Comparison of ENCODE assay signal across 1 cellular context in genomic region chr20:290081-290831, GRCh38.
A peak's percentile ranks its signal among the peaks of the same experiment; 100 is the strongest.
TF ChIP-seq lines count a peak whose summit lies in the region.

A gene with protein sequence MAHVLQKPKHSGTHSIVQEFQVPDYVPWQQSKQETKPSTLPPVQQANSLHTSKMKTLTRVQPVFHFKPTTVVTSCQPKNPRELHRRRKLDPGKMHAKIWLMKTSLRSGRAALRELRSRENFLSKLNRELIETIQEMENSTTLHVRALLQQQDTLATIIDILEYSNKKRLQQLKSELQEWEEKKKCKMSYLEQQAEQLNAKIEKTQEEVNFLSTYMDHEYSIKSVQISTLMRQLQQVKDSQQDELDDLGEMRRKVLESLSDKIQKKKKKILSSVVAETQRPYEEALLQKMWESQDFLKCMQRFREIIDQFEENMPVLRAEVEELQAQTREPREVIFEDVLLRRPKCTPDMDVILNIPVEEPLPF (minus strand): TSS chr20:290750. CDS start chr20:290610, 140 bp downstream.

TF ChIP-seq in K562, 482 proteins besides CTCF, POLR2A, EP300 and RAD21 (continued from another document):
- TF ChIP-seq, protein P1, sequence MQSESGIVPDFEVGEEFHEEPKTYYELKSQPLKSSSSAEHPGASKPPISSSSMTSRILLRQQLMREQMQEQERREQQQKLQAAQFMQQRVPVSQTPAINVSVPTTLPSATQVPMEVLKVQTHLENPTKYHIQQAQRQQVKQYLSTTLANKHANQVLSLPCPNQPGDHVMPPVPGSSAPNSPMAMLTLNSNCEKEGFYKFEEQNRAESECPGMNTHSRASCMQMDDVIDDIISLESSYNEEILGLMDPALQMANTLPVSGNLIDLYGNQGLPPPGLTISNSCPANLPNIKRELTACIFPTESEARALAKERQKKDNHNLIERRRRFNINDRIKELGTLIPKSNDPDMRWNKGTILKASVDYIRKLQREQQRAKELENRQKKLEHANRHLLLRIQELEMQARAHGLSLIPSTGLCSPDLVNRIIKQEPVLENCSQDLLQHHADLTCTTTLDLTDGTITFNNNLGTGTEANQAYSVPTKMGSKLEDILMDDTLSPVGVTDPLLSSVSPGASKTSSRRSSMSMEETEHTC (IDR thresholded peaks at IDR 0.05), result 0 out of 2 replicates have a peak, but pooled peaks have one; percentile 49
- TF ChIP-seq TEAD1 (CRISPR knock-in tag; IDR thresholded peaks at IDR 0.05) (peak in 1 of 2 experiments; percentile 69; a peak in 1 of 4 replicates), TOE1 (IDR thresholded peaks at IDR 0.05; ENCODE audit: borderline replicate concordance) (peak; percentile 35; the same call in 1 of the 2 replicates), TOE1 (CRISPR knock-in tag; IDR thresholded peaks at IDR 0.05; ENCODE audit: borderline replicate concordance, low read depth) (no peak), CBX5 (IDR thresholded peaks at IDR 0.05; ENCODE audit: borderline replicate concordance, low read depth) (no peak), RBM17 (IDR thresholded peaks at IDR 0.05; ENCODE audit: borderline replicate concordance, low read depth, low read length) (no peak), FOXJ2 (tag; IDR thresholded peaks at IDR 0.05) (no peak), KAT8 (IDR thresholded peaks at IDR 0.05; ENCODE audit: low read depth) (no peak), MNT (conservative IDR thresholded peaks at IDR 0.05) (peak; percentile 43 to 72; a peak in 3 of 4 replicates), NUFIP1 (IDR thresholded peaks at IDR 0.05; ENCODE audit: partially characterized antibody) (no peak), NR2C2 (CRISPR knock-in tag; IDR thresholded peaks at IDR 0.05) (no peak), NR2C2 (tag; IDR thresholded peaks at IDR 0.05) (peak; percentile 87), SRSF3 (IDR thresholded peaks at IDR 0.05; ENCODE audit: insufficient read depth, low read length) (no peak), THAP7 (CRISPR knock-in tag; IDR thresholded peaks at IDR 0.05) (no peak), GTF2E2 (tag; IDR thresholded peaks at IDR 0.05) (no peak), HNRNPH1 (optimal IDR thresholded peaks at IDR 0.05; ENCODE audit: low read depth, low read length) (no peak), CXXC5 (CRISPR knock-in tag; IDR thresholded peaks at IDR 0.05) (peak; percentile 61), RBFOX2 (IDR thresholded peaks at IDR 0.05; ENCODE audit: low read depth, low read length) (peak; percentile 45), TAF9B (IDR thresholded peaks at IDR 0.05; ENCODE audit: partially characterized antibody) (no peak), ZFX (CRISPR knock-in tag; IDR thresholded peaks at IDR 0.05) (peak; percentile 65), GATA2 (CRISPR knock-in tag; IDR thresholded peaks at IDR 0.05) (no peak), MXI1 (IDR thresholded peaks at IDR 0.05; ENCODE audit: low read depth, low read length) (peak; percentile 80; the same call in 1 of the 2 replicates), ELF4 (CRISPR knock-in tag; IDR thresholded peaks at IDR 0.05) (no peak), HMGN3 (IDR thresholded peaks at IDR 0.05; ENCODE audit: borderline replicate concordance, extremely low read depth, insufficient read length, low read depth, low read length) (no peak), TCF3 (CRISPR knock-in tag; IDR thresholded peaks at IDR 0.05) (no peak), GABPB1 (CRISPR knock-in tag; IDR thresholded peaks at IDR 0.05) (0 out of 2 replicates have a peak, but pooled peaks have one; percentile 44), ZNF778 (CRISPR knock-in tag; IDR thresholded peaks at IDR 0.05) (no peak), KAT7 (CRISPR knock-in tag; IDR thresholded peaks at IDR 0.05; ENCODE audit: borderline replicate concordance) (0 out of 2 replicates have a peak, but pooled peaks have one; percentile 71), SAP30 (IDR thresholded peaks at IDR 0.05; ENCODE audit: borderline replicate concordance, insufficient read depth, low read depth, low read length, poor library complexity, severe bottlenecking) (peak; percentile 70), SUPT5H (IDR thresholded peaks at IDR 0.05) (peak; percentile 54), FUS (optimal IDR thresholded peaks at IDR 0.05; ENCODE audit: low read depth, low read length) (no peak), FOXK2 (conservative IDR thresholded peaks at IDR 0.05 in 1 of 2, IDR thresholded peaks at IDR 0.05 in 1 of 2; ENCODE audit: low read depth in 2 of 2) (peak in 1 of 2 experiments; percentile 42; a peak in 1 of 4 replicates), FOXK1 (CRISPR knock-in tag; IDR thresholded peaks at IDR 0.05; ENCODE audit: borderline replicate concordance) (peak; percentile 71; the same call in 1 of the 2 replicates), ZNF507 (tag; conservative IDR thresholded peaks at IDR 0.05) (no peak), TBP (optimal IDR thresholded peaks at IDR 0.05; ENCODE audit: low read depth, low read length) (peak; percentile 42), FOSL1 (tag; conservative IDR thresholded peaks at IDR 0.05) (no peak), KDM4B (IDR thresholded peaks at IDR 0.05; ENCODE audit: borderline replicate concordance in 2 of 2, low read depth in 1 of 2) (no peak), MBD1 (CRISPR knock-in tag; IDR thresholded peaks at IDR 0.05) (no peak), ZNF780A (CRISPR knock-in tag; IDR thresholded peaks at IDR 0.05) (no peak), ETV6 (IDR thresholded peaks at IDR 0.05; ENCODE audit: borderline replicate concordance in 1 of 2, low read depth in 2 of 2, low read length in 1 of 2) (no peak), ETV6 (CRISPR knock-in tag; IDR thresholded peaks at IDR 0.05; ENCODE audit: borderline replicate concordance) (0 out of 2 replicates have a peak, but pooled peaks have one; percentile 53), SIN3A (IDR thresholded peaks at IDR 0.05; ENCODE audit: borderline replicate concordance in 2 of 2, control insufficient read depth in 1 of 2, low read depth in 2 of 2, low read length in 2 of 2) (peak; percentile 91 to 93), CEBPB (tag; IDR thresholded peaks at IDR 0.05) (no peak), KAT2B (IDR thresholded peaks at IDR 0.05; ENCODE audit: low read depth, low read length) (no peak), NFE2 (IDR thresholded peaks at IDR 0.05; ENCODE audit: low read depth) (no peak), HNRNPK (IDR thresholded peaks at IDR 0.05; ENCODE audit: low read depth, low read length, poor library complexity, severe bottlenecking) (no peak), HDGF (IDR thresholded peaks at IDR 0.05) (no peak), NELFE (IDR thresholded peaks at IDR 0.05; ENCODE audit: insufficient read depth, insufficient read length) (no peak), ZBTB33 (CRISPR knock-in tag; IDR thresholded peaks at IDR 0.05) (peak; percentile 28; the same call in 1 of the 2 replicates), BHLHE40 (IDR thresholded peaks at IDR 0.05; ENCODE audit: low read length) (peak; percentile 76), POLR2AphosphoS5 (IDR thresholded peaks at IDR 0.05; ENCODE audit: control insufficient read depth, insufficient read depth, low read depth, low read length) (peak; percentile 34; the same call in 1 of the 2 replicates), E2F1 (CRISPR knock-in tag; IDR thresholded peaks at IDR 0.05) (0 out of 2 replicates have a peak, but pooled peaks have one; percentile 43), L3MBTL2 (IDR thresholded peaks at IDR 0.05) (peak; percentile 59; the same call in 1 of the 2 replicates)
- TF ChIP-seq, protein P2, sequence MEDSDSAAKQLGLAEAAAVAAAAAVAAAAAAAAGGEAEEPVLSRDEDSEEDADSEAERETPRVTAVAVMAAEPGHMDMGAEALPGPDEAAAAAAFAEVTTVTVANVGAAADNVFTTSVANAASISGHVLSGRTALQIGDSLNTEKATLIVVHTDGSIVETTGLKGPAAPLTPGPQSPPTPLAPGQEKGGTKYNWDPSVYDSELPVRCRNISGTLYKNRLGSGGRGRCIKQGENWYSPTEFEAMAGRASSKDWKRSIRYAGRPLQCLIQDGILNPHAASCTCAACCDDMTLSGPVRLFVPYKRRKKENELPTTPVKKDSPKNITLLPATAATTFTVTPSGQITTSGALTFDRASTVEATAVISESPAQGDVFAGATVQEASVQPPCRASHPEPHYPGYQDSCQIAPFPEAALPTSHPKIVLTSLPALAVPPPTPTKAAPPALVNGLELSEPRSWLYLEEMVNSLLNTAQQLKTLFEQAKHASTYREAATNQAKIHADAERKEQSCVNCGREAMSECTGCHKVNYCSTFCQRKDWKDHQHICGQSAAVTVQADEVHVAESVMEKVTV (CRISPR knock-in tag; IDR thresholded peaks at IDR 0.05), result no peak
- TF ChIP-seq, protein P3, sequence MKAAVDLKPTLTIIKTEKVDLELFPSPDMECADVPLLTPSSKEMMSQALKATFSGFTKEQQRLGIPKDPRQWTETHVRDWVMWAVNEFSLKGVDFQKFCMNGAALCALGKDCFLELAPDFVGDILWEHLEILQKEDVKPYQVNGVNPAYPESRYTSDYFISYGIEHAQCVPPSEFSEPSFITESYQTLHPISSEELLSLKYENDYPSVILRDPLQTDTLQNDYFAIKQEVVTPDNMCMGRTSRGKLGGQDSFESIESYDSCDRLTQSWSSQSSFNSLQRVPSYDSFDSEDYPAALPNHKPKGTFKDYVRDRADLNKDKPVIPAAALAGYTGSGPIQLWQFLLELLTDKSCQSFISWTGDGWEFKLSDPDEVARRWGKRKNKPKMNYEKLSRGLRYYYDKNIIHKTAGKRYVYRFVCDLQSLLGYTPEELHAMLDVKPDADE (conservative IDR thresholded peaks at IDR 0.05; ENCODE audit: control insufficient read depth, low read depth, low read length), result no peak; the same call in 1 of the 2 replicates
- TF ChIP-seq, protein P4, sequence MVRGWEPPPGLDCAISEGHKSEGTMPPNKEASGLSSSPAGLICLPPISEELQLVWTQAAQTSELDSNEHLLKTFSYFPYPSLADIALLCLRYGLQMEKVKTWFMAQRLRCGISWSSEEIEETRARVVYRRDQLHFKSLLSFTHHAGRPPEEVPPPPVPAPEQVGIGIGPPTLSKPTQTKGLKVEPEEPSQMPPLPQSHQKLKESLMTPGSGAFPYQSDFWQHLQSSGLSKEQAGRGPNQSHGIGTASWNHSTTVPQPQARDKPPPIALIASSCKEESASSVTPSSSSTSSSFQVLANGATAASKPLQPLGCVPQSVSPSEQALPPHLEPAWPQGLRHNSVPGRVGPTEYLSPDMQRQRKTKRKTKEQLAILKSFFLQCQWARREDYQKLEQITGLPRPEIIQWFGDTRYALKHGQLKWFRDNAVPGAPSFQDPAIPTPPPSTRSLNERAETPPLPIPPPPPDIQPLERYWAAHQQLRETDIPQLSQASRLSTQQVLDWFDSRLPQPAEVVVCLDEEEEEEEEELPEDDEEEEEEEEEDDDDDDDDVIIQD (CRISPR knock-in tag; IDR thresholded peaks at IDR 0.05), result no peak
- TF ChIP-seq, protein P5, sequence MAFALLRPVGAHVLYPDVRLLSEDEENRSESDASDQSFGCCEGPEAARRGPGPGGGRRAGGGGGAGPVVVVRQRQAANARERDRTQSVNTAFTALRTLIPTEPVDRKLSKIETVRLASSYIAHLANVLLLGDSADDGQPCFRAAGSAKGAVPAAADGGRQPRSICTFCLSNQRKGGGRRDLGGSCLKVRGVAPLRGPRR (CRISPR knock-in tag; IDR thresholded peaks at IDR 0.05), result no peak
